8 cellular contexts compared by ENCODE assay signal in the genomic region with DNA sequence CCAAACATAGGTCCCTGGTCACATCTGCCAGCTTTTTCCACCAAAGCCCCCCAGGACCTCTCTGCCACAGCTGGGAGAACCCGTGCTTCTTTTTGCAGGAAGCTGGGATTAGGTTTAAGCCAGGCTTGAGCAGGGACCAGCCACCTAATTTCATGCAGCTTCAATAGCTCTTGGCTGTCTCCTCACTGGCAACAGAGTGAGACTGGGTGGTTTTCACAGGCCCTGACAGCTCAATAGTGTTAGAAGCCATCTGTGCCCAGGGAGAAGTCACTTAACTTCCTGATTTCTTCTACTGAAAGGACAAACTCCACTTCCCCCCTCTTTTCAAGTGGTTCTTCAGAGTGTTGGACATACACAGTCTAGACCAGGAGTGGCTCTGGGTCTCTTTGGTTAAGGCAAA. TPM values are rescaled to one million over a fixed set of nuclear protein-coding genes. Genes with fewer than 3 reads are reported as not detected.
DNase-seq lines count a peak whose midpoint lies in the region; ATAC-seq and TF ChIP-seq lines count a peak whose summit lies in the region.

No MANE protein-coding gene starts in this region.

- H3K4me3 ChIP-seq in HL-60 (replicated peaks; ENCODE audit: insufficient read depth, low read length) = no peak overlapping the region
- no peak overlapping the region for H3K4me3 ChIP-seq in SJSA1
- H3K4me3 ChIP-seq in skin epidermis = no peak overlapping the region

- DNase-seq in HL-60 (ENCODE audit: low read depth in 1 of 2, low spot score in 1 of 2) = peak in 1 of 2 experiments; percentile 82
- DNase-seq in SJSA1 (ENCODE audit: low read depth in 1 of 2, low spot score in 2 of 2) = no peak
- DNase-seq in globus pallidus (ENCODE audit: low spot score) = peak; percentile 11
- no peak for DNase-seq in NCI-H187 (lab: John Stamatoyannopoulos, UW)
- DNase-seq in omental fat pad (ENCODE audit: low spot score) = no peak
- no peak for DNase-seq in COLO668 (lab: John Stamatoyannopoulos, UW; ENCODE audit: unreplicated experiment)
- DNase-seq in stimulated activated CD4-positive, alpha-beta T cell treated with anti-CD3 and anti-CD28 coated beads, Interleukin-12 subunit alpha, Interleukin-12 subunit beta, amount 100 ng/mL, for 4 hours = no peak

- H3K27me3 ChIP-seq in HL-60 (ENCODE audit: insufficient read depth, poor library complexity, severe bottlenecking) (no peaks in the 10 kb centered on the region), SJSA1 (replicated peaks) (no peaks in the 10 kb centered on the region)

- H3K4me1 ChIP-seq in SJSA1 (replicated peaks) = peaks cover 12% of the 10 kb centered on the region

- no peaks in the 10 kb centered on the region for H3K9me3 ChIP-seq in SJSA1 (replicated peaks)

- peak overlapping the region; percentile 74 for H3K27ac ChIP-seq in HL-60 (replicated peaks)
- peak overlapping the region; percentile 70 for H3K27ac ChIP-seq in SJSA1
- peak overlapping the region in 20 of 21 experiments; percentile 10 to 83 (median 71) for H3K27ac ChIP-seq in skin epidermis

- no peak for ATAC-seq in omental fat pad (ENCODE audit: low FRiP score)

- H3K36me3 ChIP-seq in SJSA1 = peaks cover 55% of the 10 kb centered on the region

- TF ChIP-seq CTCF in HL-60 (IDR thresholded peaks at IDR 0.05; ENCODE audit: insufficient read depth, low read length) (no peak), omental fat pad (IDR thresholded peaks at IDR 0.05) (no peak)

RNA-seq across cellular contexts. Expression of a gene that starts 20.4 kb away (rescaled TPM):
- 81.5 and 143 TPM in 2 replicates for total RNA-seq in SJSA1 (2014; rRNA removed; shearing (Covaris generic))
- 100 to 1,000 TPM in 1 of 4 donors, 10 to 100 TPM in 3; 75.3 to 117 (median 88.1) TPM for total RNA-seq in omental fat pad

RNA-seq across cellular contexts. Expression of a gene that starts 28.7 kb away (rescaled TPM):
- total RNA-seq in SJSA1 (2014; rRNA removed; shearing (Covaris generic)) = 22.5 and 27.2 TPM in 2 replicates
- total RNA-seq in omental fat pad = 10 to 100 TPM; 18.0 to 29.4 (median 20.8) TPM

RNA-seq across cellular contexts. Expression of a gene that starts 34.3 kb away (rescaled TPM):
- 12.1 and 16.8 TPM in 2 replicates for total RNA-seq in SJSA1 (2014; rRNA removed; shearing (Covaris generic))
- total RNA-seq in omental fat pad = 10 to 100 TPM; 12.3 to 19.9 (median 15.9) TPM
